Comparison of ENCODE assay signal across 14 cellular contexts in genomic region chr3:120488296-120488695, GRCh38. TPM values are rescaled to one million over a fixed set of nuclear protein-coding genes. Genes with fewer than 3 reads are reported as not detected.
"Had no signal": no experiment of that assay in that cellular context is flagged by ENCODE, and none has a peak within 500 bp of the region (broad histone marks: within the 10 kb centered on the region; RNA-seq: fewer than 3 reads in every experiment).

No MANE protein-coding gene starts in this region.

- H3K36me3 Mint-ChIP-seq: activated naive CD8-positive, alpha-beta T cell treated with anti-CD3 and anti-CD28 coated beads, Interleukin-2, amount 10 ng/mL, durations not matched to agents 7 days and 5 days; natural killer cell treated with Interleukin-12 subunit alpha and Interleukin-12 subunit beta and Interleukin-15 and Interleukin-18, amount 100 ng/mL, for 72 hours; stimulated activated memory B cell treated with anti-CD40 and anti-IgM and Interleukin-4, amounts not matched to agents 10 μg/mL and 1 μg/mL and 100 μg/mL, for 72 hours had no signal

- H3K4me3 ChIP-seq: SJCRH30, tibial nerve had no signal

- ATAC-seq: natural killer cell treated with Interleukin-12 subunit alpha and Interleukin-12 subunit beta and Interleukin-15 and Interleukin-18, amount 100 ng/mL, for 72 hours; stimulated activated memory B cell treated with anti-CD40 and anti-IgM and Interleukin-4, amounts not matched to agents 10 μg/mL and 1 μg/mL and 100 μg/mL, for 72 hours had no signal

- H3K27me3 ChIP-seq: SJCRH30, tibial nerve had no signal

- H3K27ac Mint-ChIP-seq: activated B cell treated with CpG ODN at 0.5 μM for 24 hours; activated CD4-positive, alpha-beta T cell treated with anti-CD3 and anti-CD28 coated beads, Interleukin-2, amount 10 ng/mL, durations not matched to agents 7 days and 5 days; activated naive CD8-positive, alpha-beta T cell treated with anti-CD3 and anti-CD28 coated beads, Interleukin-2, amount 10 ng/mL, durations not matched to agents 7 days and 5 days; activated T-helper 1 cell treated with anti-CD3 and anti-CD28 coated beads, Interleukin-12 subunit alpha, Interleukin-12 subunit beta, Interleukin-2, Interleukin-4 antibody, amounts not matched to agents 30 ng/mL and 10 ng/mL and 1 ng/mL, durations not matched to agents 14 hours and 24 hours and 36 hours; natural killer cell treated with Interleukin-12 subunit alpha and Interleukin-12 subunit beta and Interleukin-15 and Interleukin-18, amount 100 ng/mL, for 72 hours; stimulated activated memory B cell treated with anti-CD40 and anti-IgM and Interleukin-4, amounts not matched to agents 10 μg/mL and 1 μg/mL and 100 μg/mL, for 72 hours had no signal

- H3K36me3 ChIP-seq: SJCRH30, tibial nerve had no signal

- DNase-seq: activated B cell treated with CpG ODN at 0.5 μM for 24 hours; activated CD4-positive, alpha-beta T cell treated with anti-CD3 and anti-CD28 coated beads, Interleukin-2, amount 10 ng/mL, durations not matched to agents 7 days and 5 days; activated CD8-positive, alpha-beta memory T cell treated with anti-CD3 and anti-CD28 coated beads for 24 hours; activated naive CD8-positive, alpha-beta T cell treated with anti-CD3 and anti-CD28 coated beads, Interleukin-2, amount 10 ng/mL, durations not matched to agents 7 days and 5 days; aorta; mesendoderm; SJCRH30; stimulated activated CD4-positive, alpha-beta T cell treated with anti-CD3 and anti-CD28 coated beads, Interleukin-12 subunit alpha, Interleukin-12 subunit beta, amount 100 ng/mL, for 4 hours; stimulated activated CD4-positive, alpha-beta T cell treated with anti-CD3 and anti-CD28 coated beads, Interleukin-2, amount 100 ng/mL, for 24 hours; SW 1271 had no signal

- H3K4me1 Mint-ChIP-seq: activated B cell treated with CpG ODN at 0.5 μM for 24 hours; activated CD4-positive, alpha-beta T cell treated with anti-CD3 and anti-CD28 coated beads, Interleukin-2, amount 10 ng/mL, durations not matched to agents 7 days and 5 days; activated naive CD8-positive, alpha-beta T cell treated with anti-CD3 and anti-CD28 coated beads, Interleukin-2, amount 10 ng/mL, durations not matched to agents 7 days and 5 days; stimulated activated memory B cell treated with anti-CD40 and anti-IgM and Interleukin-4, amounts not matched to agents 10 μg/mL and 1 μg/mL and 100 μg/mL, for 72 hours had no signal

- H3K4me3 Mint-ChIP-seq: activated B cell treated with CpG ODN at 0.5 μM for 24 hours; activated CD4-positive, alpha-beta T cell treated with anti-CD3 and anti-CD28 coated beads, Interleukin-2, amount 10 ng/mL, durations not matched to agents 7 days and 5 days; activated naive CD8-positive, alpha-beta T cell treated with anti-CD3 and anti-CD28 coated beads, Interleukin-2, amount 10 ng/mL, durations not matched to agents 7 days and 5 days; activated T-helper 1 cell treated with anti-CD3 and anti-CD28 coated beads, Interleukin-12 subunit alpha, Interleukin-12 subunit beta, Interleukin-2, Interleukin-4 antibody, amounts not matched to agents 30 ng/mL and 10 ng/mL and 1 ng/mL, durations not matched to agents 14 hours and 24 hours and 36 hours; natural killer cell treated with Interleukin-12 subunit alpha and Interleukin-12 subunit beta and Interleukin-15 and Interleukin-18, amount 100 ng/mL, for 72 hours; stimulated activated memory B cell treated with anti-CD40 and anti-IgM and Interleukin-4, amounts not matched to agents 10 μg/mL and 1 μg/mL and 100 μg/mL, for 72 hours had no signal

- H3K4me1 ChIP-seq: SJCRH30 had no signal

- H3K9me3 Mint-ChIP-seq: activated B cell treated with CpG ODN at 0.5 μM for 24 hours; activated CD4-positive, alpha-beta T cell treated with anti-CD3 and anti-CD28 coated beads, Interleukin-2, amount 10 ng/mL, durations not matched to agents 7 days and 5 days; activated T-helper 1 cell treated with anti-CD3 and anti-CD28 coated beads, Interleukin-12 subunit alpha, Interleukin-12 subunit beta, Interleukin-2, Interleukin-4 antibody, amounts not matched to agents 30 ng/mL and 10 ng/mL and 1 ng/mL, durations not matched to agents 14 hours and 24 hours and 36 hours; natural killer cell treated with Interleukin-12 subunit alpha and Interleukin-12 subunit beta and Interleukin-15 and Interleukin-18, amount 100 ng/mL, for 72 hours; stimulated activated memory B cell treated with anti-CD40 and anti-IgM and Interleukin-4, amounts not matched to agents 10 μg/mL and 1 μg/mL and 100 μg/mL, for 72 hours had no signal

- H3K9me3 ChIP-seq: SJCRH30, tibial nerve had no signal

- H3K27ac ChIP-seq: SJCRH30 had no signal

RNA-seq across cellular contexts. Expression of gene FSTL1, which starts 37.5 kb away (rescaled TPM):
- total RNA-seq: activated B cell treated with CpG ODN at 0.5 μM for 24 hours; activated T-helper 1 cell treated with anti-CD3 and anti-CD28 coated beads, Interleukin-12 subunit alpha, Interleukin-12 subunit beta, Interleukin-2, Interleukin-4 antibody, amounts not matched to agents 30 ng/mL and 10 ng/mL and 1 ng/mL, durations not matched to agents 14 hours and 24 hours and 36 hours had no signal
